Comparison of ENCODE assay signal across 1 cellular context in genomic region chr2:128808462-128809255, GRCh38.
TF ChIP-seq lines count a peak whose summit lies in the region.

No MANE protein-coding gene starts in this region.

TF ChIP-seq in IMR-90, 13 proteins besides CTCF, POLR2A, EP300 and RAD21 (continued from another document):
- TF ChIP-seq MAFK (IDR thresholded peaks at IDR 0.05; ENCODE audit: low read depth, low read length) = no peak
- TF ChIP-seq CEBPB (IDR thresholded peaks at IDR 0.05; ENCODE audit: low read depth, low read length) = no peak
- no peak for TF ChIP-seq USF2 (IDR thresholded peaks at IDR 0.05; ENCODE audit: low read depth, low read length)
- no peak for TF ChIP-seq ELK1 (IDR thresholded peaks at IDR 0.05; ENCODE audit: borderline replicate concordance, low read depth, low read length)
- no peak for TF ChIP-seq CHD1 (IDR thresholded peaks at IDR 0.05; ENCODE audit: low read depth, low read length)
- no peak for TF ChIP-seq BHLHE40 (IDR thresholded peaks at IDR 0.05; ENCODE audit: low read depth, low read length)
